Comparison of ENCODE assay signal across 25 cellular contexts in the genomic region with DNA sequence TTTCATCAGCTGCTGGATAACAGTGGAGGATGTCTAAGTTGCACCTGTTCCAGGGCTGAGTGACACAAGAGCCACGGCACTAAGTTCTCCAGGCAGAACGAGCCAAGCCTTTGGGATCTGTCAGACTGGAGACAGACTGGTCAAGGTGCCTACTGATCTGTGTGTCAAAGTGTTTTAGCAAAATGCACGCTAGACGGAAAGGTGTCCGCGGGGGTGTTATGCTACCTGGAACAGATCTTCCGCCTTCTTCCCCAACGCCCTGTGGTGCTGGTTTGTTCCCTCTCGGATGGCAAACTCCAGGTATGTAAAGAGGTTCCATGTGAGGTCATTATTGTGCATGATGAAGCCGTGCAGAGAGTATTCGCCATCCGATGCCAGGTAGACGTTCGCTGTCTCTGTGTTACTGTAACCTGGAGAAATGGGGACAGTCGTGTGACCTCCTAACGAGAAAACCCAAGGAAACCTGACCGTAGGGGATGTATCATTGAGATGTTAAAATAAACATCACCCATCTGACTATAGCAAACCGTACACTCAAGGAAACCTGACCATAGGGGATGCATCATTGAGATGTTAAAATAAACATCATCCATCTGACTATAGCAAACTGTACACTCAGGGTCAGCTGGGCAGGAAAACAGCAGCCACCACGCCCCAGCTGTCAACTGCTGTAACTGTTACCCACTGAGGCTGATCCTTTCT. TPM values are rescaled to one million over a fixed set of nuclear protein-coding genes. Genes with fewer than 3 reads are reported as not detected.
DNase-seq lines count a peak whose midpoint lies in the region; ATAC-seq, FAIRE-seq and TF ChIP-seq lines count a peak whose summit lies in the region.
"Had no signal": no experiment of that assay in that cellular context is flagged by ENCODE, and none has a peak within 500 bp of the region (broad histone marks: within the 10 kb centered on the region; RNA-seq: fewer than 3 reads in every experiment).

No MANE protein-coding gene starts in this region.

- H3K9ac ChIP-seq in kidney (ENCODE audit: low read length in 2 of 2) = no peak overlapping the region

- ATAC-seq in heart right ventricle = no peak
- no peak for ATAC-seq in GM18868 (IDR thresholded peaks at IDR 0.05; ENCODE audit: unreplicated experiment)
- ATAC-seq: natural killer cell, T-cell had no signal

- H3K27ac ChIP-seq in heart right ventricle (no peak overlapping the region), kidney (ENCODE audit: low read depth in 2 of 2, low read length in 2 of 2) (no peak overlapping the region), testis (no peak overlapping the region), PC-9 (no peak overlapping the region)
- H3K27ac ChIP-seq: esophagus muscularis mucosa, pancreas had no signal

- POLR2A ChIA-PET in PC-9 (lab: Charles Lee; ENCODE audit: unreplicated experiment) = no interaction called here

- no TSS peak for BruUV-seq in PC-9 (replicated peaks; lab: Mats Ljungman, UMichigan)

- no peaks in the 10 kb centered on the region for H3K79me2 ChIP-seq in PC-9 (ENCODE audit: low read depth)

- no peaks in the 10 kb centered on the region for H3K9me2 ChIP-seq in PC-9 (ENCODE audit: insufficient read depth)

- WGBS in heart right ventricle, 2 donors = 98 to 99% methylated on average over 19 of the region's 19 CpGs
- WGBS in testis, 2 donors = 95 to 97% methylated on average over 19 of the region's 19 CpGs

- intact Hi-C loops in cardiac septum (cut with DNase I) = no loop called here
- intact Hi-C loops in heart right ventricle (cut with DNase I) = loop anchor here in 1 of 10 donors (1.0 kb wide), 1 partner anchor 18 kb away; no protein-coding TSS in a partner anchor
- intact Hi-C loops in kidney (cut with DNase I) = no loop called here
- intact Hi-C loops in testis (cut with DNase I; ENCODE audit: low total_unique reads) = no loop called here
- intact Hi-C loops in PC-9 (cut with micrococcal nuclease; ENCODE audit: unreplicated experiment) = no loop called here

- TF ChIP-seq POLR2A in testis (IDR thresholded peaks at IDR 0.05) = no peak

- H3K27me3 ChIP-seq in heart right ventricle (no peaks in the 10 kb centered on the region), testis (no peaks in the 10 kb centered on the region), PC-9 (ENCODE audit: insufficient read depth, low read depth) (no peaks in the 10 kb centered on the region)
- H3K27me3 ChIP-seq: esophagus muscularis mucosa, MG63, pancreas had no signal

- H3K9me3 ChIP-seq in heart right ventricle (peaks cover 0 to 29% (median 21%) of the 10 kb centered on the region in 11 donors), kidney (ENCODE audit: control insufficient read depth in 1 of 2, low read length in 2 of 2) (peaks cover 0 to 9% of the 10 kb centered on the region in 2 donors), testis (no peaks in the 10 kb centered on the region), PC-9 (ENCODE audit: insufficient read depth, low read depth) (0 out of 2 replicates have a peak, but pooled peaks cover 6% of the 10 kb centered on the region)
- H3K9me3 ChIP-seq: pancreas had no signal

- CTCF ChIA-PET in PC-9 (lab: Charles Lee) = no interaction called here

- no peaks in the 10 kb centered on the region for H4K20me1 ChIP-seq in PC-9 (ENCODE audit: insufficient read depth)

- H2AFZ ChIP-seq in PC-9 = no peak overlapping the region

- H3K4me2 ChIP-seq in PC-9 = no peak overlapping the region

- DNase-seq in cardiac septum (ENCODE audit: low spot score) = peak; percentile 36
- DNase-seq in heart right ventricle = no peak
- peak; percentile 49 for DNase-seq in LHCN-M2 (ENCODE audit: low read depth)
- peak; percentile 35 for DNase-seq in kidney
- peak; percentile 9 for DNase-seq in testis
- DNase-seq in PC-9 = no peak
- DNase-seq in GM19240 (ENCODE audit: insufficient read length, low spot score) = no peak
- DNase-seq: activated CD4-positive, alpha-beta T cell treated with anti-CD3 and anti-CD28 coated beads for 4 hours; activated naive CD4-positive, alpha-beta T cell; CD8-positive, alpha-beta memory T cell; DMS79 treated with DMSO at 0.1 percent for 48 hours; effector CD8-positive, alpha-beta T cell; HFFc6; kidney glomerular epithelial cell; mesendoderm; MG63; natural killer cell; NCI-H1417 treated with DMSO at 0.1 percent for 48 hours; NCI-H510A treated with DMSO at 0.1 percent for 48 hours; SHP77; stimulated activated CD4-positive, alpha-beta T cell treated with anti-CD3 and anti-CD28 coated beads, Interleukin-2, amount 100 ng/mL, for 48 hours; T-cell had no signal

- H3K4me3 ChIP-seq in heart right ventricle (no peak overlapping the region), kidney (ENCODE audit: low read length in 2 of 2) (no peak overlapping the region), testis (no peak overlapping the region), PC-9 (no peak overlapping the region)
- H3K4me3 ChIP-seq: esophagus muscularis mucosa, MG63, pancreas had no signal

- H3K4me1 ChIP-seq in heart right ventricle (no peaks in the 10 kb centered on the region), kidney (ENCODE audit: control insufficient read depth in 1 of 2, insufficient read depth in 1 of 2, low read depth in 1 of 2, low read length in 2 of 2) (no peaks in the 10 kb centered on the region), testis (no peaks in the 10 kb centered on the region), PC-9 (replicated peaks; ENCODE audit: insufficient read depth) (no peaks in the 10 kb centered on the region)
- H3K4me1 ChIP-seq: esophagus muscularis mucosa, pancreas had no signal

- H3F3A ChIP-seq in PC-9 (ENCODE audit: insufficient read depth, low read depth) = peaks cover 27% of the 10 kb centered on the region; the same call in 1 of the 2 replicates

- TF ChIP-seq CTCF in heart right ventricle (IDR thresholded peaks at IDR 0.05) = no peak
- TF ChIP-seq CTCF in kidney (IDR thresholded peaks at IDR 0.05; ENCODE audit: borderline replicate concordance, extremely low read depth, insufficient read depth) = no peak
- no peak for TF ChIP-seq CTCF in testis (IDR thresholded peaks at IDR 0.05)
- no peak for TF ChIP-seq CTCF in PC-9 (conservative IDR thresholded peaks at IDR 0.05)

- H3K36me3 ChIP-seq in heart right ventricle (peaks cover 4 to 70% (median 44%) of the 10 kb centered on the region in 9 donors), kidney (ENCODE audit: control insufficient read depth in 1 of 2, insufficient read depth in 2 of 2, low read length in 2 of 2) (peaks cover 19 to 21% of the 10 kb centered on the region in 2 donors), testis (ENCODE audit: low read depth, missing control alignments) (no peaks in the 10 kb centered on the region), PC-9 (ENCODE audit: low read depth) (0 out of 2 replicates have a peak, but pooled peaks cover 11% of the 10 kb centered on the region)
- H3K36me3 ChIP-seq: pancreas had no signal

- no peak for FAIRE-seq in kidney (lab: Jason Lieb, UNC)
- FAIRE-seq: pancreas had no signal

RNA-seq across cellular contexts. Expression of a gene that starts 29.7 kb away (rescaled TPM):
- total RNA-seq in cardiac septum (147 TPM), heart right ventricle (100 to 1,000 TPM; 128 to 186 (median 141) TPM), LHCN-M2 (2014; rRNA removed) (248 and 328 TPM in 2 replicates), kidney (357 TPM), testis (100 to 1,000 TPM; 171 to 293 TPM), PC-9 (2021) (178 and 212 TPM in 2 replicates)
- polyA plus RNA-seq in heart right ventricle (100 to 1,000 TPM in 1 of 2 donors, 10 to 100 TPM in 1; 74.8 to 272 TPM), kidney (ENCODE audit: insufficient read depth, low read depth, low replicate concordance) (654 TPM), testis (ENCODE audit: insufficient read depth, low read depth, low replicate concordance) (157 TPM)
- polyA plus RNA-seq in LHCN-M2 (2012) = 567 TPM

RNA-seq across cellular contexts. Expression of a gene that starts 31.1 kb away (rescaled TPM):
- total RNA-seq in cardiac septum = 26.8 TPM
- total RNA-seq in heart right ventricle = 10 to 100 TPM; 23.3 to 50.6 (median 38.3) TPM
- 10 to 100 TPM; 16.6 to 40.7 TPM for polyA plus RNA-seq in heart right ventricle
- 11.5 and 15.1 TPM in 2 replicates for total RNA-seq in LHCN-M2 (2014; rRNA removed)
- polyA plus RNA-seq in LHCN-M2 (2012) = 28.1 TPM
- total RNA-seq in kidney = 33.3 TPM
- polyA plus RNA-seq in kidney (ENCODE audit: insufficient read depth, low read depth, low replicate concordance) = 29.9 TPM
- 10 to 100 TPM; 31.0 to 41.2 TPM for total RNA-seq in testis
- polyA plus RNA-seq in testis (ENCODE audit: insufficient read depth, low read depth, low replicate concordance) = 27.0 TPM
- 42.7 and 55.4 TPM in 2 replicates for total RNA-seq in PC-9 (2021)

Comparison
In these comparisons a context has a peak if more than half of its experiments do, and no peak if none do; other contexts are left out.
1. DNase-seq: peak in cardiac septum (single experiment), LHCN-M2 (single experiment), kidney (single experiment) and testis (single experiment); none in heart right ventricle (0 of 2), PC-9 (0 of 2) and GM19240 (single experiment).